9 cellular contexts compared by ENCODE assay signal in genomic region chr4:53534684-53535083, GRCh38.
"Had no signal": no experiment of that assay in that cellular context is flagged by ENCODE, and none has a peak within 500 bp of the region (broad histone marks: within the 10 kb centered on the region; RNA-seq: fewer than 3 reads in every experiment).

No MANE protein-coding gene starts in this region.

- H3K27ac Mint-ChIP-seq: GM23338, H9, HFFc6 had no signal

- H3K4me3 Mint-ChIP-seq: GM23338, H9, HFFc6 had no signal

- H3K36me3 ChIP-seq: HAP-1 had no signal

- H3K9me3 ChIP-seq: HAP-1 had no signal

- H3K4me3 ChIP-seq: GM23248, GM23338, HAP-1 had no signal

- ATAC-seq: GM23338, HCT116 had no signal

- DNase-seq: GM23248, GOT3, H7, H9, HCEC 1CT, HFFc6 had no signal

- H3K4me2 ChIP-seq: GM23338 had no signal

- H3K9me3 Mint-ChIP-seq: GM23338, H9, HFFc6 had no signal

- H3K9ac ChIP-seq: GM23248 had no signal

- H2AFZ ChIP-seq: GM23248, GM23338 had no signal

- H3K27ac ChIP-seq: GM23248 had no signal

- H3K4me1 ChIP-seq: HAP-1 had no signal
